Comparison of ENCODE assay signal across 17 cellular contexts in the genomic region with DNA sequence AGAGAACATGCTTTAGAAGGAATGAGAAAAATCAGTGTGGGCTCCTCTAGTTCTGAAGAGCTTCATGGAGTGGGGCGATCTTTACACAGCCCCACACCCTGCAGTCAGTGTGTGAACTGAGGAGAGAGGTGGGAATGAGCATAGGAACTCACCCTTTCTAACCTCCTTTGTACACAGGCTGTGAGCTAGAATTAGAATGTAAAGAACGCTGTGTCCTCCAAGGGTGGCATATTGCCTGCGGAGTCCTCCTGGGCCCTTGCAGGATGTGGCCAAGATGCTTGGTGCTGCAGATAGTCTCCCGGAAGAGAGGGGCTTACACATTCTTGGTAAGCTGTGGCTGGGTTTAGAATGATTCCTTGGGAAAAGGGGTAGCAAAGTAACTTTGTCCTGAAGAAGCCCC. TPM values are rescaled to one million over a fixed set of nuclear protein-coding genes. Genes with fewer than 3 reads are reported as not detected.
DNase-seq lines count a peak whose midpoint lies in the region; ATAC-seq and TF ChIP-seq lines count a peak whose summit lies in the region.
"Had no signal": no experiment of that assay in that cellular context is flagged by ENCODE, and none has a peak within 500 bp of the region (broad histone marks: within the 10 kb centered on the region; RNA-seq: fewer than 3 reads in every experiment).

No MANE protein-coding gene starts in this region.

- CTCF ChIA-PET in MCF 10A (lab: Yijun Ruan, JAX) = no interaction called here

- H3K9me3 Mint-ChIP-seq in CD4-positive, CD25-positive, alpha-beta regulatory T cell = no peaks in the 10 kb centered on the region
- no peaks in the 10 kb centered on the region for H3K9me3 Mint-ChIP-seq in MCF 10A (ENCODE audit: unreplicated experiment)
- H3K9me3 Mint-ChIP-seq: T-helper 2 cell treated with Interferon-gamma antibody and Interleukin-4, amounts not matched to agents 5 μg/mL and 100 μg/mL, for 36 hours had no signal

- BruUV-seq in MCF 10A (replicated peaks; lab: Mats Ljungman, UMichigan) = no TSS peak

- 23 to 65% (median 32%) methylated on average over 4 of the region's 4 CpGs for WGBS in psoas muscle, 3 donors
- WGBS in smooth muscle cell (ENCODE audit: low lambda C conversion rate) = 97% methylated on average over 4 of the region's 4 CpGs

- H3K4me1 ChIP-seq in CD4-positive, CD25-positive, alpha-beta regulatory T cell (ENCODE audit: control insufficient read depth, insufficient read depth, low read length, poor library complexity, severe bottlenecking) = peaks cover 16% of the 10 kb centered on the region
- H3K4me1 ChIP-seq in Loucy (ENCODE audit: insufficient read depth, low read length, poor library complexity, severe bottlenecking) (peaks cover 74% of the 10 kb centered on the region), left ventricle myocardium inferior (peaks cover 99% of the 10 kb centered on the region), psoas muscle (peaks cover 77% of the 10 kb centered on the region), smooth muscle cell (ENCODE audit: low read depth) (no peaks in the 10 kb centered on the region)

- peak overlapping the region in 2 of 3 donors; percentile 36 to 58 for H3K27ac Mint-ChIP-seq in CD4-positive, CD25-positive, alpha-beta regulatory T cell
- H3K27ac Mint-ChIP-seq in MCF 10A (ENCODE audit: low read depth, unreplicated experiment) = no peak overlapping the region
- H3K27ac Mint-ChIP-seq: T-helper 2 cell treated with Interferon-gamma antibody and Interleukin-4, amounts not matched to agents 5 μg/mL and 100 μg/mL, for 36 hours had no signal

- no peaks in the 10 kb centered on the region for H3K9me2 ChIP-seq in Loucy (replicated peaks; ENCODE audit: low read depth, low read length)

- H3K27me3 ChIP-seq in CD4-positive, CD25-positive, alpha-beta regulatory T cell (ENCODE audit: control insufficient read depth, insufficient read depth, low read length) = no peaks in the 10 kb centered on the region
- H3K27me3 ChIP-seq in Loucy (ENCODE audit: insufficient read depth, low read length, poor library complexity, severe bottlenecking) (no peaks in the 10 kb centered on the region), left ventricle myocardium inferior (ENCODE audit: low read depth) (no peaks in the 10 kb centered on the region), psoas muscle (ENCODE audit: insufficient read depth in 3 of 3, low read length in 2 of 3) (no peaks in the 10 kb centered on the region), smooth muscle cell (ENCODE audit: low read depth) (no peaks in the 10 kb centered on the region)
- H3K27me3 ChIP-seq: hepatocyte, sigmoid colon, vagina had no signal

- peak in 1 of 2 donors; percentile 44 for ATAC-seq in CD4-positive, CD25-positive, alpha-beta regulatory T cell (ENCODE audit: low read depth in 2 of 2)
- peak in 3 of 4 donors; percentile 25 to 67 (median 62) for ATAC-seq in psoas muscle

- intact Hi-C loops in left ventricle myocardium inferior (cut with micrococcal nuclease) (no loop called here), psoas muscle (cut with DNase I) (loop anchor here (2.0 to 5.0 kb wide), 2 partner anchors 13 to 37 kb away; no protein-coding TSS in a partner anchor), MCF 10A (cut with micrococcal nuclease) (no loop called here)

- H3K27me3 Mint-ChIP-seq in CD4-positive, CD25-positive, alpha-beta regulatory T cell = no peaks in the 10 kb centered on the region
- H3K27me3 Mint-ChIP-seq in MCF 10A (ENCODE audit: insufficient read depth, unreplicated experiment) = no peaks in the 10 kb centered on the region

- no peaks in the 10 kb centered on the region for H3F3A ChIP-seq in Loucy (ENCODE audit: low read depth)
- H3F3A ChIP-seq in smooth muscle cell (ENCODE audit: low read depth) = no peaks in the 10 kb centered on the region

- DNase-seq in CD4-positive, CD25-positive, alpha-beta regulatory T cell = peak in 1 of 3 donors; percentile 38
- no peak for DNase-seq in left ventricle myocardium inferior
- peak in 1 of 2 donors; percentile 68 for DNase-seq in psoas muscle
- DNase-seq in NCI-H2107 treated with DMSO at 0.1 percent for 48 hours (lab: John Stamatoyannopoulos, UW; ENCODE audit: unreplicated experiment) = no peak
- no peak for DNase-seq in MCF 10A (ENCODE audit: unreplicated experiment)
- no peak for DNase-seq in smooth muscle cell (lab: John Stamatoyannopoulos, UW; ENCODE audit: unreplicated experiment)
- DNase-seq: activated CD8-positive, alpha-beta memory T cell treated with anti-CD3 and anti-CD28 coated beads, Interleukin-2, amount 50 U/mL, for 48 hours; activated naive CD4-positive, alpha-beta T cell treated with Interleukin-2 at 50 U/mL for 16 hours; AML-193; GDM1; NCI-H526 treated with DMSO at 0.1 percent for 48 hours; sigmoid colon; stimulated activated CD4-positive, alpha-beta T cell treated with anti-CD3 and anti-CD28 coated beads, Interleukin-2, amount 100 ng/mL, for 24 hours had no signal

- H3K4me2 ChIP-seq in Loucy (ENCODE audit: low read depth, low read length, poor library complexity, severe bottlenecking) (peak overlapping the region; percentile 56), smooth muscle cell (no peak overlapping the region)
- H3K4me2 ChIP-seq: hepatocyte had no signal

- no peaks in the 10 kb centered on the region for H3K36me3 Mint-ChIP-seq in CD4-positive, CD25-positive, alpha-beta regulatory T cell
- no peaks in the 10 kb centered on the region for H3K36me3 Mint-ChIP-seq in MCF 10A (ENCODE audit: insufficient read depth, unreplicated experiment)

- no peaks in the 10 kb centered on the region for H3K9me3 ChIP-seq in CD4-positive, CD25-positive, alpha-beta regulatory T cell (ENCODE audit: control insufficient read depth in 2 of 2, low read length in 2 of 2)
- H3K9me3 ChIP-seq in Loucy (ENCODE audit: insufficient read depth, low read depth, low read length) (no peaks in the 10 kb centered on the region), left ventricle myocardium inferior (replicated peaks) (no peaks in the 10 kb centered on the region), psoas muscle (no peaks in the 10 kb centered on the region), smooth muscle cell (replicated peaks; ENCODE audit: low read depth) (no peaks in the 10 kb centered on the region)
- H3K9me3 ChIP-seq: sigmoid colon, vagina had no signal

- H2AFZ ChIP-seq in Loucy (ENCODE audit: low read length) = peak overlapping the region; percentile 53; the same call in 1 of the 2 replicates
- no peak overlapping the region for H2AFZ ChIP-seq in smooth muscle cell (ENCODE audit: low read depth)
- H2AFZ ChIP-seq: hepatocyte had no signal

- no peak overlapping the region for H3K27ac ChIP-seq in CD4-positive, CD25-positive, alpha-beta regulatory T cell (ENCODE audit: insufficient read depth, low read length, poor library complexity, severe bottlenecking)
- H3K27ac ChIP-seq in left ventricle myocardium inferior (replicated peaks) (peak overlapping the region; percentile 92), psoas muscle (peak overlapping the region; percentile 68), smooth muscle cell (ENCODE audit: low read depth) (no peak overlapping the region)
- H3K27ac ChIP-seq: hepatocyte, sigmoid colon, vagina had no signal

- H4K20me1 ChIP-seq in Loucy (ENCODE audit: insufficient read depth, low read length, poor library complexity, severe bottlenecking) (no peaks in the 10 kb centered on the region), smooth muscle cell (ENCODE audit: low read depth) (no peaks in the 10 kb centered on the region)

- H3K4me3 Mint-ChIP-seq in CD4-positive, CD25-positive, alpha-beta regulatory T cell = no peak overlapping the region
- no peak overlapping the region for H3K4me3 Mint-ChIP-seq in MCF 10A (ENCODE audit: unreplicated experiment)
- H3K4me3 Mint-ChIP-seq: T-helper 2 cell treated with Interferon-gamma antibody and Interleukin-4, amounts not matched to agents 5 μg/mL and 100 μg/mL, for 36 hours had no signal

- H3K9ac ChIP-seq in Loucy (ENCODE audit: low read depth, low read length, poor library complexity, severe bottlenecking) (peak overlapping the region; percentile 39), smooth muscle cell (ENCODE audit: low read depth) (no peak overlapping the region)

- peaks cover 2% of the 10 kb centered on the region for H3K36me3 ChIP-seq in CD4-positive, CD25-positive, alpha-beta regulatory T cell (ENCODE audit: control insufficient read depth, insufficient read depth, low read length)
- H3K36me3 ChIP-seq in Loucy (ENCODE audit: insufficient read depth, low read length) = no peaks in the 10 kb centered on the region
- H3K36me3 ChIP-seq in left ventricle myocardium inferior = no peaks in the 10 kb centered on the region
- no peaks in the 10 kb centered on the region for H3K36me3 ChIP-seq in psoas muscle (ENCODE audit: insufficient read depth in 1 of 2, low read depth in 1 of 2)
- no peaks in the 10 kb centered on the region for H3K36me3 ChIP-seq in smooth muscle cell (ENCODE audit: low read depth)
- H3K36me3 ChIP-seq: sigmoid colon, vagina had no signal

- H3K4me3 ChIP-seq in CD4-positive, CD25-positive, alpha-beta regulatory T cell (ENCODE audit: low read depth, low read length) = no peak overlapping the region
- peak overlapping the region; percentile 7 for H3K4me3 ChIP-seq in Loucy (ENCODE audit: low read length, poor library complexity, severe bottlenecking)
- no peak overlapping the region for H3K4me3 ChIP-seq in left ventricle myocardium inferior
- no peak overlapping the region for H3K4me3 ChIP-seq in psoas muscle
- H3K4me3 ChIP-seq in smooth muscle cell = no peak overlapping the region
- H3K4me3 ChIP-seq: hepatocyte, sigmoid colon, vagina had no signal

- TF ChIP-seq CTCF in Loucy (conservative IDR thresholded peaks at IDR 0.05; ENCODE audit: low read length) (no peak), left ventricle myocardium inferior (IDR thresholded peaks at IDR 0.05; ENCODE audit: borderline replicate concordance) (no peak), psoas muscle (IDR thresholded peaks at IDR 0.05) (no peak), MCF 10A (IDR thresholded peaks at IDR 0.05; ENCODE audit: unreplicated experiment) (no peak), smooth muscle cell (IDR thresholded peaks at IDR 0.05; ENCODE audit: borderline replicate concordance, insufficient read depth, poor library complexity, severe bottlenecking) (no peak)

- peaks cover 9 to 60% (median 30%) of the 10 kb centered on the region in 4 donors for H3K4me1 Mint-ChIP-seq in CD4-positive, CD25-positive, alpha-beta regulatory T cell
- peaks cover 11% of the 10 kb centered on the region for H3K4me1 Mint-ChIP-seq in MCF 10A (ENCODE audit: insufficient read depth, unreplicated experiment)

- H3K79me2 ChIP-seq in Loucy (ENCODE audit: insufficient read depth, low read length) (no peaks in the 10 kb centered on the region), smooth muscle cell (ENCODE audit: low read depth) (no peaks in the 10 kb centered on the region)
- H3K79me2 ChIP-seq: hepatocyte had no signal

- POLR2A ChIA-PET in MCF 10A (lab: Yijun Ruan, JAX) = interaction anchor here (0.9 to 1.9 kb wide), 2 partner anchors 12 to 41 kb away, joined by 3 to 8 read pairs; no protein-coding TSS in a partner anchor

RNA-seq across cellular contexts. Expression of a gene that starts 43.9 kb away (rescaled TPM):
- 16.8 TPM for total RNA-seq in CD4-positive, CD25-positive, alpha-beta regulatory T cell
- 100 to 1,000 TPM; 106 to 170 (median 143) TPM for polyA plus RNA-seq in CD4-positive, CD25-positive, alpha-beta regulatory T cell
- total RNA-seq in left ventricle myocardium inferior = 4.6 TPM
- total RNA-seq in psoas muscle = 10 to 100 TPM; 32.6 to 37.3 (median 33.0) TPM
- polyA plus RNA-seq in psoas muscle = 10 to 100 TPM; 11.8 to 66.6 (median 49.1) TPM
- not detected in 2 replicates for total RNA-seq in MCF 10A (2022)
- total RNA-seq in smooth muscle cell = 0.45 and 12.1 TPM in 2 replicates
- 4.2 and 4.6 TPM in 2 replicates for polyA plus RNA-seq in smooth muscle cell

Comparison
In these comparisons a context has a peak if more than half of its experiments do, and no peak if none do; other contexts are left out.
1. H3K27ac ChIP-seq: peak in left ventricle myocardium inferior (single experiment) and psoas muscle (single experiment); none in CD4-positive, CD25-positive, alpha-beta regulatory T cell (single experiment) and smooth muscle cell (single experiment).
2. intact Hi-C loops: an anchor here in psoas muscle (2.0 to 5.0 kb wide); none called in left ventricle myocardium inferior and MCF 10A.